ENCODE assay signal across 1 cellular context in the genomic region with DNA sequence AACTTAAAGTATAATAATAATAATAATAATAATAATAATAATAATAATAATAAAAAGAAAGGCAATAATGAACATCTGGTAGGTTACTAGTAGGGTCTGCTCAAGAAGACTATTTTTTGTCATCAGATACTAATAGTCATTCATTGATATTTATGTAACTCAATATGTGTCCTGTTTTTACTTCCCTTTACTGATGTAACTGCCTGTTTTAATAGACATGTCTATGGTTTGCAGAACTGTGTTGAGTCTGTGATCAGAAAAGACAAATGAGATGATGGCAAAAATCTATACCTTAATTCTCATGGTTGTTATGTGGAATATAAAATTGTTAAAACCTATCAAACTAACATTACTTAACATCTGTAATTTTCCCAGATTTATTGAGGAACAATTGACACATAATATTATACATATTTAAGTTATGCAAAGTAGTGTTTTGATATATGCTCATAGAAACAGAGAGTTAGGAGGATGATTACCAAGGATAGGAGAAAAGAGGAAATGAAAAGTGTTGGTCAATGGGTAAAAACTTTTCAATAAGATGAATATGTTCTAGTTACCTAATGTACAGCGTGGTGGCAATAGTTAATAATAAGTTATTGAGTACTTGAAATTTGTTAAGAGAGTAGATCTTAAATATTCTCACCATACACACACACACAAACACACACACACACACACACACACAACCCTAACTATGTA.
TF ChIP-seq lines count a peak whose summit lies in the region.

No MANE protein-coding gene starts in this region.

TF ChIP-seq in GM12878, 131 proteins besides CTCF, POLR2A, EP300 and RAD21 (continued from another document):
- peak; percentile 51; the same call in 1 of the 2 replicates for TF ChIP-seq SPI1 (IDR thresholded peaks at IDR 0.05; ENCODE audit: borderline replicate concordance, insufficient read depth, low read depth, low read length)
- no peak for TF ChIP-seq PML (IDR thresholded peaks at IDR 0.05; ENCODE audit: low read length)
- TF ChIP-seq NFYA (IDR thresholded peaks at IDR 0.05; ENCODE audit: borderline replicate concordance, low read depth, low read length) = no peak
- no peak for TF ChIP-seq HDAC2 (IDR thresholded peaks at IDR 0.05)
